In genomic region chr4:71713611-71714203, GRCh38 we compare ENCODE assay signal across 8 cellular contexts.
DNase-seq lines count a peak whose midpoint lies in the region; ATAC-seq and TF ChIP-seq lines count a peak whose summit lies in the region.

No MANE protein-coding gene starts in this region.

- intact Hi-C loops in colonic mucosa (cut with DNase I), result loop anchor here (5.0 to 10.0 kb wide), 4 partner anchors 149 to 1061 kb away; no protein-coding TSS in a partner anchor

- TF ChIP-seq CTCF in GM13977 (IDR thresholded peaks at IDR 0.05; ENCODE audit: extremely low read depth, insufficient read depth, missing control alignments) (peak; percentile 60), colonic mucosa (IDR thresholded peaks at IDR 0.05) (peak; percentile 53)

- no peaks in the 10 kb centered on the region for H3K36me3 ChIP-seq in colonic mucosa

- peak; percentile 12 for DNase-seq in AG08396 (ENCODE audit: low spot score)
- DNase-seq in GM13977 (ENCODE audit: low spot score), result peak; percentile 7
- peak; percentile 21 for DNase-seq in NCI-H748 (lab: John Stamatoyannopoulos, UW; ENCODE audit: unreplicated experiment)
- no peak for DNase-seq in colonic mucosa
- peak; percentile 63 for DNase-seq in myocyte (ENCODE audit: low read depth)
- no peak for DNase-seq in activated effector memory CD4-positive, alpha-beta T cell treated with Interleukin-2 at 50 U/mL for 16 hours

- no peaks in the 10 kb centered on the region for H3K27me3 ChIP-seq in colonic mucosa

- ATAC-seq in HG03159 (IDR thresholded peaks at IDR 0.05; ENCODE audit: unreplicated experiment) (peak; percentile 84), GM21381 (IDR thresholded peaks at IDR 0.05; ENCODE audit: unreplicated experiment) (no peak)

- H3K4me3 ChIP-seq in colonic mucosa, result no peak overlapping the region

- H3K4me1 ChIP-seq in colonic mucosa, result peaks cover 4% of the 10 kb centered on the region

- H3K9me3 ChIP-seq in colonic mucosa, result no peaks in the 10 kb centered on the region

- in situ Hi-C loops in GM13977 (cut with MboI; ENCODE audit: low pct_unique_long_range_greater_than_20kb, low sequenced_read_pairs, unreplicated experiment), result loop anchor here (25.0 kb wide), 1 partner anchor 451 kb away; no protein-coding TSS in a partner anchor

- H3K27ac ChIP-seq in colonic mucosa, result no peak overlapping the region

- no peak overlapping the region for H3K9ac ChIP-seq in colonic mucosa (ENCODE audit: low read depth in 2 of 2, low read length in 2 of 2)

Comparison
In these comparisons a context has a peak if more than half of its experiments do, and no peak if none do; other contexts are left out.
1. DNase-seq: peak in AG08396 (single experiment), GM13977 (single experiment), NCI-H748 (single experiment) and myocyte (single experiment); none in colonic mucosa (single experiment) and activated effector memory CD4-positive, alpha-beta T cell treated with Interleukin-2 at 50 U/mL for 16 hours (single experiment).